Comparison of ENCODE assay signal across 10 cellular contexts in genomic region chr20:49284818-49285217, GRCh38. TPM values are rescaled to one million over a fixed set of nuclear protein-coding genes. Genes with fewer than 3 reads are reported as not detected.
A peak's percentile ranks its signal among the peaks of the same experiment; 100 is the strongest.
DNase-seq lines count a peak whose midpoint lies in the region; ATAC-seq and TF ChIP-seq lines count a peak whose summit lies in the region.
"Had no signal": no experiment of that assay in that cellular context is flagged by ENCODE, and none has a peak within 500 bp of the region (broad histone marks: within the 10 kb centered on the region; RNA-seq: fewer than 3 reads in every experiment).

No MANE protein-coding gene starts in this region.

- no peak overlapping the region for H2AK5ac ChIP-seq in trophoblast cell (ENCODE audit: low read length)

- H3K36me3 ChIP-seq in suprapubic skin (peaks cover 100% of the 10 kb centered on the region), trophoblast cell (ENCODE audit: control insufficient read depth in 1 of 2, insufficient read depth in 2 of 2, low read length in 2 of 2) (peaks cover 38 to 83% of the 10 kb centered on the region in 2 experiments)

- no peak overlapping the region for H3K14ac ChIP-seq in trophoblast cell (ENCODE audit: low read length)

- no peak for TF ChIP-seq EP300 in suprapubic skin (IDR thresholded peaks at IDR 0.05)

- no peak overlapping the region for H2BK5ac ChIP-seq in trophoblast cell (ENCODE audit: low read depth, low read length, poor library complexity)

- H3K27me3 ChIP-seq in suprapubic skin, result no peaks in the 10 kb centered on the region
- H3K27me3 ChIP-seq in trophoblast cell (ENCODE audit: insufficient read depth, low read length), result no peaks in the 10 kb centered on the region
- H3K27me3 ChIP-seq: pancreas, Peyer's patch had no signal

- H4K91ac ChIP-seq in trophoblast cell (ENCODE audit: low read depth, low read length), result no peak overlapping the region

- peaks cover 45% of the 10 kb centered on the region for H3K9me3 Mint-ChIP-seq in Calu3 (ENCODE audit: low read depth, unreplicated experiment)
- H3K9me3 Mint-ChIP-seq in activated T-helper 17 cell treated with anti-CD3 and anti-CD28 coated beads, Interleukin-2, amount 50 U/mL, for 72 hours, result peaks cover 16% of the 10 kb centered on the region
- peaks cover 70% of the 10 kb centered on the region for H3K9me3 Mint-ChIP-seq in mesothelial cell of epicardium

- no peak overlapping the region for H3K27ac ChIP-seq in suprapubic skin
- H3K27ac ChIP-seq in trophoblast cell (ENCODE audit: low read depth, low read length), result no peak overlapping the region
- H3K27ac ChIP-seq: pancreas, Peyer's patch had no signal

- H2AFZ ChIP-seq in trophoblast cell (ENCODE audit: insufficient read depth, low read length, poor library complexity), result no peak overlapping the region

- no TSS peak for BruUV-seq in Calu3 (replicated peaks; lab: Mats Ljungman, UMichigan)

- no peak overlapping the region for H3K4me2 ChIP-seq in trophoblast cell (ENCODE audit: low read length)

- H3K79me2 ChIP-seq in trophoblast cell (ENCODE audit: control insufficient read depth, insufficient read depth, low read length, poor library complexity), result peaks cover 9% of the 10 kb centered on the region

- no peaks in the 10 kb centered on the region for H3K79me1 ChIP-seq in trophoblast cell (ENCODE audit: low read length)

- no peak overlapping the region for H3K4ac ChIP-seq in trophoblast cell (ENCODE audit: low read depth, low read length)

- H3K23ac ChIP-seq in trophoblast cell (ENCODE audit: low read length), result no peak overlapping the region

- ATAC-seq in activated T-helper 17 cell treated with anti-CD3 and anti-CD28 coated beads, Interleukin-2, amount 50 U/mL, for 72 hours (replicated peaks), result no peak
- ATAC-seq: pancreas had no signal

- H3K9me3 ChIP-seq in suprapubic skin, result peaks cover 14% of the 10 kb centered on the region
- peaks cover 16% of the 10 kb centered on the region for H3K9me3 ChIP-seq in trophoblast cell (ENCODE audit: insufficient read depth, low read depth, low read length)
- H3K9me3 ChIP-seq: pancreas had no signal

- no peak overlapping the region for H2BK120ac ChIP-seq in trophoblast cell (ENCODE audit: insufficient read depth, low read length, poor library complexity)

- no peak for DNase-seq in Calu3
- DNase-seq in HT-29 (ENCODE audit: low spot score), result peak; percentile 34
- no peak for DNase-seq in mesothelial cell of epicardium (ENCODE audit: low spot score in 2 of 2, unreplicated experiment in 2 of 2)
- no peak for DNase-seq in suprapubic skin (ENCODE audit: low spot score in 2 of 2)
- no peak for DNase-seq in Kasumi-1 (lab: John Stamatoyannopoulos, UW)
- no peak for DNase-seq in trophoblast cell
- DNase-seq: NCI-H1694, pancreas, Peyer's patch had no signal

- H2BK12ac ChIP-seq in trophoblast cell (ENCODE audit: low read length), result no peak overlapping the region

- intact Hi-C loops in Calu3 (cut with micrococcal nuclease; ENCODE audit: unreplicated experiment), result no loop called here

- no peak for TF ChIP-seq POLR2A in suprapubic skin (IDR thresholded peaks at IDR 0.05)

- H3K4me1 ChIP-seq in suprapubic skin, result peaks cover 32% of the 10 kb centered on the region
- peaks cover 16 to 25% of the 10 kb centered on the region in 2 experiments for H3K4me1 ChIP-seq in trophoblast cell (ENCODE audit: control insufficient read depth in 1 of 2, insufficient read depth in 2 of 2, low read length in 2 of 2)

- H3K4me3 Mint-ChIP-seq in Calu3 (ENCODE audit: low read depth, unreplicated experiment), result peak overlapping the region; percentile 38
- peak overlapping the region; percentile 98 for H3K4me3 Mint-ChIP-seq in activated T-helper 17 cell treated with anti-CD3 and anti-CD28 coated beads, Interleukin-2, amount 50 U/mL, for 72 hours
- H3K4me3 Mint-ChIP-seq in mesothelial cell of epicardium, result peak overlapping the region; percentile 28

- no peak overlapping the region for H3K4me3 ChIP-seq in suprapubic skin
- no peak overlapping the region for H3K4me3 ChIP-seq in trophoblast cell (ENCODE audit: low read depth, low read length)
- H3K4me3 ChIP-seq: pancreas, Peyer's patch had no signal

- H4K12ac ChIP-seq in trophoblast cell (ENCODE audit: low read depth, low read length), result no peak overlapping the region

- no peak overlapping the region for H3K9ac ChIP-seq in trophoblast cell (ENCODE audit: low read length)

- CTCF ChIA-PET in Calu3 (lab: Charles Lee), result no interaction called here

- H3K18ac ChIP-seq in trophoblast cell (ENCODE audit: low read length), result no peak overlapping the region

- WGBS in suprapubic skin, result 96% methylated on average over 5 of the region's 5 CpGs
- no CpG with 5 or more reads among the region's 5 CpGs for WGBS in trophoblast cell (ENCODE audit: extremely low coverage, insufficient coverage, insufficient read length)

- TF ChIP-seq CTCF in Calu3 (IDR thresholded peaks at IDR 0.05; ENCODE audit: unreplicated experiment), result no peak
- no peak for TF ChIP-seq CTCF in mesothelial cell of epicardium (IDR thresholded peaks at IDR 0.05; ENCODE audit: unreplicated experiment)
- no peak for TF ChIP-seq CTCF in suprapubic skin (IDR thresholded peaks at IDR 0.05)

- H3K27ac Mint-ChIP-seq in Calu3 (ENCODE audit: unreplicated experiment) (peak overlapping the region; percentile 95), mesothelial cell of epicardium (peak overlapping the region; percentile 30)
- H3K27ac Mint-ChIP-seq in activated T-helper 17 cell treated with anti-CD3 and anti-CD28 coated beads, Interleukin-2, amount 50 U/mL, for 72 hours, result peak overlapping the region; percentile 100

- H4K8ac ChIP-seq in trophoblast cell (ENCODE audit: low read depth, low read length), result no peak overlapping the region

- H3K36me3 Mint-ChIP-seq in Calu3 (ENCODE audit: insufficient read depth, unreplicated experiment) (peaks cover 100% of the 10 kb centered on the region), mesothelial cell of epicardium (peaks cover 96% of the 10 kb centered on the region)
- peaks cover 100% of the 10 kb centered on the region for H3K36me3 Mint-ChIP-seq in activated T-helper 17 cell treated with anti-CD3 and anti-CD28 coated beads, Interleukin-2, amount 50 U/mL, for 72 hours (ENCODE audit: low read depth)

- peaks cover 29% of the 10 kb centered on the region for H3K27me3 Mint-ChIP-seq in Calu3 (ENCODE audit: unreplicated experiment)
- H3K27me3 Mint-ChIP-seq in activated T-helper 17 cell treated with anti-CD3 and anti-CD28 coated beads, Interleukin-2, amount 50 U/mL, for 72 hours, result no peaks in the 10 kb centered on the region
- H3K27me3 Mint-ChIP-seq in mesothelial cell of epicardium (ENCODE audit: low read depth), result no peaks in the 10 kb centered on the region

- H3K4me1 Mint-ChIP-seq in Calu3 (ENCODE audit: low read depth, unreplicated experiment) (peaks cover 96% of the 10 kb centered on the region), mesothelial cell of epicardium (peaks cover 61% of the 10 kb centered on the region)
- H3K4me1 Mint-ChIP-seq in activated T-helper 17 cell treated with anti-CD3 and anti-CD28 coated beads, Interleukin-2, amount 50 U/mL, for 72 hours, result peaks cover 75% of the 10 kb centered on the region

RNA-seq across cellular contexts. Expression of gene ZNFX1, which starts 7.0 kb away (rescaled TPM):
- total RNA-seq in Calu3 (2022), result 94.1 and 156 TPM in 2 replicates
- total RNA-seq in HT-29 (2014; rRNA removed; shearing (Covaris generic)), result 26.3 and 30.5 TPM in 2 replicates
- total RNA-seq in activated T-helper 17 cell treated with anti-CD3 and anti-CD28 coated beads, Interleukin-2, amount 50 U/mL, for 72 hours, result 10 to 100 TPM; 32.8 to 54.9 TPM
- total RNA-seq in mesothelial cell of epicardium, result 15.5 to 16.8 TPM (median 15.9 TPM) in 3 replicates
- total RNA-seq in suprapubic skin, result 10 to 100 TPM; 25.9 to 36.1 (median 33.2) TPM
- polyA plus RNA-seq in trophoblast cell (2013), result 6.3 TPM in 2 replicates

Comparison
In these comparisons a context has a peak if more than half of its experiments do, and no peak if none do; other contexts are left out.
1. H3K27ac Mint-ChIP-seq: peak in every context shown above with its lines; median percentile 100 in activated T-helper 17 cell treated with anti-CD3 and anti-CD28 coated beads, Interleukin-2, amount 50 U/mL, for 72 hours; 95 in Calu3; 30 in mesothelial cell of epicardium.
2. H3K4me3 Mint-ChIP-seq: peak in every context shown above with its lines; median percentile 98 in activated T-helper 17 cell treated with anti-CD3 and anti-CD28 coated beads, Interleukin-2, amount 50 U/mL, for 72 hours; 38 in Calu3; 28 in mesothelial cell of epicardium.